11 cellular contexts compared by ENCODE assay signal in the genomic region with DNA sequence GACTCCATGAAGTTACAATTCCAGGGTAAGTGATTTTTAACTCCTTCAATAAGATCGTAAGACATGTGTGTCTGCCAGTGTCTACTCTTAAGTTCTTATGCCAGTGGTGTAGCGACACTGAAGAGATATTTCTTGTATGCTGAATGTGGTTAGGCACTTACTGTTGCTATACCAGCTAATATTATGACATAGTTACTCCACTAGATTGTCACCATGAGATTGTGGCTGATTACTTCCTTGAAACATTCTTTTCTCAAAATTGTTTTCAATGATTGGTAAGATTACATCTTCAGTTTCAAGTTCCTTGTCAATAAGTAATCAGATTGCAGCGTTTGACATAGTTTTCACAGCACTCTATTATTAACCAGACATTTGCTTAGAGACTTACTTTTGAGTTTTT.
A peak's percentile ranks its signal among the peaks of the same experiment; 100 is the strongest.
DNase-seq lines count a peak whose midpoint lies in the region; ATAC-seq, FAIRE-seq and TF ChIP-seq lines count a peak whose summit lies in the region.
"Had no signal": no experiment of that assay in that cellular context is flagged by ENCODE, and none has a peak within 500 bp of the region (broad histone marks: within the 10 kb centered on the region; RNA-seq: fewer than 3 reads in every experiment).

No MANE protein-coding gene starts in this region.

- no peaks in the 10 kb centered on the region for H3K9me2 ChIP-seq in MM.1S (replicated peaks; ENCODE audit: insufficient read depth, low read length)

- H3K4me3 ChIP-seq in MM.1S (ENCODE audit: low read length) (no peak overlapping the region), GM12878 (no peak overlapping the region)

- in situ Hi-C loops in GM12878 (cut with MboI): loop anchor here (25.0 kb wide), 3 partner anchors 103 to 1403 kb away; partner anchors contain the start of genes KLF8, PAGE3 and UBQLN2

- POLR2A ChIA-PET in activated CD8-positive, alpha-beta T cell treated with anti-CD3 and anti-CD28 coated beads for 36 hours (lab: Charles Lee): no interaction called here
- POLR2A ChIA-PET in activated CD8-positive, alpha-beta T cell treated with anti-CD3 and anti-CD28 coated beads, Interleukin-2, amount 10 ng/mL, durations not matched to agents 7 days and 5 days (lab: Charles Lee): no interaction called here
- POLR2A ChIA-PET in GM12878 (lab: Charles Lee): interaction anchor here (0.6 kb wide), 1 partner anchor 11 kb away, joined by 3 read pairs; no protein-coding TSS in a partner anchor

- peak overlapping the region; percentile 41; the same call in 1 of the 2 replicates for H3K4me2 ChIP-seq in MM.1S (ENCODE audit: low read depth, low read length)
- 0 out of 2 replicates have a peak overlapping the region, but pooled peaks have one; percentile 21 for H3K4me2 ChIP-seq in GM12878 (ENCODE audit: control insufficient read depth, insufficient read depth)

- TF ChIP-seq POLR2A in GM12878 (IDR thresholded peaks at IDR 0.05; ENCODE audit: low read depth, low read length): no peak

- H3K27me3 Mint-ChIP-seq in activated CD8-positive, alpha-beta T cell treated with anti-CD3 and anti-CD28 coated beads for 36 hours: no peaks in the 10 kb centered on the region
- peaks cover 7% of the 10 kb centered on the region for H3K27me3 Mint-ChIP-seq in activated CD8-positive, alpha-beta T cell treated with anti-CD3 and anti-CD28 coated beads, Interleukin-2, amount 10 ng/mL, durations not matched to agents 7 days and 5 days (ENCODE audit: low read depth)

- H3K27ac Mint-ChIP-seq in activated CD8-positive, alpha-beta T cell treated with anti-CD3 and anti-CD28 coated beads for 36 hours: peak overlapping the region; percentile 94
- H3K27ac Mint-ChIP-seq in activated CD8-positive, alpha-beta T cell treated with anti-CD3 and anti-CD28 coated beads, Interleukin-2, amount 10 ng/mL, durations not matched to agents 7 days and 5 days: no peak overlapping the region

- intact Hi-C loops in activated CD8-positive, alpha-beta T cell treated with anti-CD3 and anti-CD28 coated beads for 36 hours (cut with micrococcal nuclease): no loop called here
- intact Hi-C loops in GM12878 (cut with micrococcal nuclease; ENCODE audit: unreplicated experiment): no loop called here

- H3K9me3 ChIP-seq in MM.1S (replicated peaks; ENCODE audit: insufficient read depth, low read length) (no peaks in the 10 kb centered on the region), GM12878 (replicated peaks; ENCODE audit: control insufficient read depth, insufficient read depth, low read length) (no peaks in the 10 kb centered on the region)

- no TSS peak for BruUV-seq in GM12878 (replicated peaks; lab: Mats Ljungman, UMichigan)

- DNase-seq in activated CD8-positive, alpha-beta T cell treated with anti-CD3 and anti-CD28 coated beads for 36 hours: no peak
- DNase-seq in activated CD8-positive, alpha-beta T cell treated with anti-CD3 and anti-CD28 coated beads, Interleukin-2, amount 10 ng/mL, durations not matched to agents 7 days and 5 days: no peak
- no peak for DNase-seq in MM.1S
- DNase-seq in GM12878 (ENCODE audit: low read depth, low spot score): no peak
- peak; percentile 71 for DNase-seq in renal cortical epithelial cell (ENCODE audit: low read depth)
- no peak for DNase-seq in D721Med (ENCODE audit: insufficient read length, low spot score)
- no peak for DNase-seq in SHP77 treated with DMSO at 0.1 percent for 48 hours (lab: John Stamatoyannopoulos, UW)
- DNase-seq: activated effector memory CD4-positive, alpha-beta T cell treated with Interleukin-2 at 50 U/mL for 16 hours; kidney glomerular epithelial cell; naive thymus-derived CD8-positive, alpha-beta T cell had no signal

- no peaks in the 10 kb centered on the region for H3K9me3 Mint-ChIP-seq in activated CD8-positive, alpha-beta T cell treated with anti-CD3 and anti-CD28 coated beads for 36 hours
- H3K9me3 Mint-ChIP-seq in activated CD8-positive, alpha-beta T cell treated with anti-CD3 and anti-CD28 coated beads, Interleukin-2, amount 10 ng/mL, durations not matched to agents 7 days and 5 days (ENCODE audit: insufficient read depth): no peaks in the 10 kb centered on the region
- H3K9me3 Mint-ChIP-seq: naive thymus-derived CD8-positive, alpha-beta T cell had no signal

- H4K20me1 ChIP-seq in MM.1S (ENCODE audit: insufficient read depth, low read length) (no peaks in the 10 kb centered on the region), GM12878 (ENCODE audit: control insufficient read depth, insufficient read depth) (no peaks in the 10 kb centered on the region)

- H3K27me3 ChIP-seq in MM.1S (replicated peaks; ENCODE audit: insufficient read depth, low read length): no peaks in the 10 kb centered on the region
- no peaks in the 10 kb centered on the region for H3K27me3 ChIP-seq in GM12878 (replicated peaks in 1 of 2; ENCODE audit: control insufficient read depth in 2 of 2, insufficient read depth in 2 of 2, low read length in 1 of 2)

- no peak for TF ChIP-seq EP300 in GM12878 (IDR thresholded peaks at IDR 0.05; ENCODE audit: borderline replicate concordance in 1 of 2, control insufficient read depth in 1 of 2, low read depth in 2 of 2, low read length in 2 of 2)

- CTCF ChIA-PET in activated CD8-positive, alpha-beta T cell treated with anti-CD3 and anti-CD28 coated beads for 36 hours (lab: Charles Lee): interaction anchor here (1.5 kb wide), 1 partner anchor 268 kb away, joined by 4 read pairs; no protein-coding TSS in a partner anchor
- CTCF ChIA-PET in activated CD8-positive, alpha-beta T cell treated with anti-CD3 and anti-CD28 coated beads, Interleukin-2, amount 10 ng/mL, durations not matched to agents 7 days and 5 days (lab: Charles Lee): interaction anchor here (0.8 to 1.3 kb wide), 2 partner anchors 24 to 267 kb away, joined by 3 read pairs; no protein-coding TSS in a partner anchor
- CTCF ChIA-PET in GM12878 (lab: Yijun Ruan, JAX): no interaction called here

- H3K4me1 Mint-ChIP-seq in activated CD8-positive, alpha-beta T cell treated with anti-CD3 and anti-CD28 coated beads for 36 hours (ENCODE audit: low read depth): peaks cover 12% of the 10 kb centered on the region
- peaks cover 17% of the 10 kb centered on the region for H3K4me1 Mint-ChIP-seq in activated CD8-positive, alpha-beta T cell treated with anti-CD3 and anti-CD28 coated beads, Interleukin-2, amount 10 ng/mL, durations not matched to agents 7 days and 5 days (ENCODE audit: low read depth)

- SMC1A ChIA-PET in GM12878 (lab: Charles Lee; ENCODE audit: uncharacterized antibody, unreplicated experiment): interaction anchor here (1.2 to 1.4 kb wide), 2 partner anchors 10 to 15 kb away, joined by 3 read pairs; no protein-coding TSS in a partner anchor

- no peaks in the 10 kb centered on the region for H3K79me2 ChIP-seq in MM.1S (ENCODE audit: low read length)
- no peaks in the 10 kb centered on the region for H3K79me2 ChIP-seq in GM12878 (ENCODE audit: control insufficient read depth, insufficient read depth, low read length)

- no peaks in the 10 kb centered on the region for H3K4me1 ChIP-seq in MM.1S (ENCODE audit: low read length)
- H3K4me1 ChIP-seq in GM12878 (ENCODE audit: control insufficient read depth, insufficient read depth, low read length): no peaks in the 10 kb centered on the region

- peak overlapping the region; percentile 80 for H3K4me3 Mint-ChIP-seq in activated CD8-positive, alpha-beta T cell treated with anti-CD3 and anti-CD28 coated beads for 36 hours
- H3K4me3 Mint-ChIP-seq in activated CD8-positive, alpha-beta T cell treated with anti-CD3 and anti-CD28 coated beads, Interleukin-2, amount 10 ng/mL, durations not matched to agents 7 days and 5 days: no peak overlapping the region

- 15% methylated on average over 3 of the region's 3 CpGs for WGBS in GM12878 (ENCODE audit: insufficient coverage, insufficient replicate concordance, low lambda C conversion rate, missing lambda C conversion rate)

- RAD21 ChIA-PET in GM12878 (lab: Charles Lee; ENCODE audit: unreplicated experiment): interaction anchor here (0.8 to 1.3 kb wide), 2 partner anchors 19 to 748 kb away, joined by 3 read pairs; no protein-coding TSS in a partner anchor

- TF ChIP-seq RAD21 in GM12878 (IDR thresholded peaks at IDR 0.05; ENCODE audit: insufficient read depth, low read depth, low read length): no peak

- no peaks in the 10 kb centered on the region for H3F3A ChIP-seq in MM.1S (ENCODE audit: insufficient read depth, low read length)

- no peak for ATAC-seq in activated CD8-positive, alpha-beta T cell treated with anti-CD3 and anti-CD28 coated beads for 36 hours
- no peak for ATAC-seq in activated CD8-positive, alpha-beta T cell treated with anti-CD3 and anti-CD28 coated beads, Interleukin-2, amount 10 ng/mL, durations not matched to agents 7 days and 5 days
- ATAC-seq in GM12878 (no peak), HG02852 (IDR thresholded peaks at IDR 0.05; ENCODE audit: unreplicated experiment) (no peak)
- ATAC-seq: naive thymus-derived CD8-positive, alpha-beta T cell had no signal

- H3K27ac ChIP-seq in MM.1S (ENCODE audit: low read length): no peak overlapping the region
- no peak overlapping the region; the same call in 1 of the 2 replicates for H3K27ac ChIP-seq in GM12878 (ENCODE audit: control insufficient read depth, insufficient read depth)

- H3K36me3 ChIP-seq in MM.1S (replicated peaks; ENCODE audit: insufficient read depth, low read length): no peaks in the 10 kb centered on the region
- no peaks in the 10 kb centered on the region; a peak in 1 of 4 replicates for H3K36me3 ChIP-seq in GM12878 (ENCODE audit: control insufficient read depth in 2 of 2, insufficient read depth in 2 of 2, low read length in 1 of 2)

- H3K9ac ChIP-seq in MM.1S (ENCODE audit: low read length): no peak overlapping the region
- no peak overlapping the region for H3K9ac ChIP-seq in GM12878 (ENCODE audit: control insufficient read depth, insufficient read depth, low read length)

- peaks cover 2% of the 10 kb centered on the region for H3K36me3 Mint-ChIP-seq in activated CD8-positive, alpha-beta T cell treated with anti-CD3 and anti-CD28 coated beads for 36 hours (ENCODE audit: low read depth)
- no peaks in the 10 kb centered on the region for H3K36me3 Mint-ChIP-seq in activated CD8-positive, alpha-beta T cell treated with anti-CD3 and anti-CD28 coated beads, Interleukin-2, amount 10 ng/mL, durations not matched to agents 7 days and 5 days (ENCODE audit: low read depth)

- TF ChIP-seq CTCF in activated CD8-positive, alpha-beta T cell treated with anti-CD3 and anti-CD28 coated beads for 36 hours (IDR thresholded peaks at IDR 0.05): no peak
- no peak for TF ChIP-seq CTCF in MM.1S (IDR thresholded peaks at IDR 0.05; ENCODE audit: low read length)
- no peak for TF ChIP-seq CTCF in GM12878 (IDR thresholded peaks at IDR 0.05 in 2 of 3, conservative IDR thresholded peaks at IDR 0.05 in 1 of 3; ENCODE audit: control insufficient read depth in 2 of 3, extremely low read depth in 1 of 3, insufficient read depth in 1 of 3, low read depth in 3 of 3, low read length in 3 of 3)
- no peak for TF ChIP-seq CTCF in D721Med (IDR thresholded peaks at IDR 0.05; ENCODE audit: insufficient read depth, missing control alignments)

- H2AFZ ChIP-seq in MM.1S (ENCODE audit: low read length) (peak overlapping the region; percentile 35; the same call in 1 of the 2 replicates), GM12878 (ENCODE audit: control insufficient read depth, low read depth, low read length) (no peak overlapping the region)

- FAIRE-seq in GM12878 (lab: Jason Lieb, UNC) (no peak), D721Med (lab: Jason Lieb, UNC) (no peak)

TF ChIP-seq in GM12878, 131 proteins besides CTCF, POLR2A, EP300 and RAD21 (continues in another document):
- no peak for TF ChIP-seq POLR2AphosphoS2 (IDR thresholded peaks at IDR 0.05; ENCODE audit: low read depth, low read length)
- no peak for TF ChIP-seq FOXK2 (IDR thresholded peaks at IDR 0.05)
